ENCODE assay signal across 12 cellular contexts in the genomic region with DNA sequence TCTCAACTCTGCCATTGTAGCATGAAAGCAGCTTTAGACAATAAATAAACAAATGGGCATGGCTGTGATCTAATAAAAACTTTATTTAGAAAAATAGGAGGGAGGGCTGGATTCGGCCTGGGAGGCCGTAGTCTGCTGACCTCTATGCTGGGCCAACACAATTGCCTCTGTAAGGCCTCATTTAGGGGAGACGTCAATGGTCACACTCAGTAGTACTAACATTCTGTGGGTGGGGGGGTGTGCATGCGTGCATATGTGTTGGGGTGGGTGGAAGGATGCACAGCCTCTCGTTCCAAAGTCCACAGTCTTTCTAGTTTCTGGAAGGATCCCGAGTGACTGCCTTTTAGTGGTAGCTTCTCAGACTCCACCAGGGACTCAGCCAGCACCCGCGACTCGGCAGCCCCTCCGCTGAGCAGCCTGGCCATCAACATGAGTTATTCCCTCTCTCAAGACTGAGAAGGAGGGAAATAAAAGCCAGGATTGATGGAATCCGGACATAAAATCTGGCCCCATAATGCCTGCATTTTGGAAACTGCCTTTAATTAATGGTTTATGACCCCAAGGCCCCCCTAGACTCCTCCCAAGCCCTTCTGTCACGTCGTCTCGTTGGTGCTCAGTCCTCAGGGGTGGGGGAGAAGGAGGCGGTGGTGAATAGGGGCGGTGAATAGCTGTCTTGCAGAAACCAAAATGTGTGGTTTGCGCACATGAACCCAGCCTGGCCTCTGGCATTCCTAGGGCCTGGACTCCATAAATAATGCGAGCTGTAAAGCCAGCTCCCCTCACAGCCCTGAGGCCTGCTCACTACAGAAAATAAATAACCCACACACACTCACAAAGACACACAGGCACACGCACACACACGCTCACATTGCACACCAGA.
A peak's percentile ranks its signal among the peaks of the same experiment; 100 is the strongest.
DNase-seq lines count a peak whose midpoint lies in the region; ATAC-seq and TF ChIP-seq lines count a peak whose summit lies in the region.
"Had no signal": no experiment of that assay in that cellular context is flagged by ENCODE, and none has a peak within 500 bp of the region (broad histone marks: within the 10 kb centered on the region; RNA-seq: fewer than 3 reads in every experiment).

No MANE protein-coding gene starts in this region.

- 25 to 32% (median 29%) methylated on average over 20 of the region's 20 CpGs for WGBS in ovary, 3 donors

- H3K4me1 ChIP-seq in ovary (ENCODE audit: insufficient read depth) = peaks cover 10% of the 10 kb centered on the region
- no peaks in the 10 kb centered on the region for H3K4me1 ChIP-seq in effector memory CD4-positive, alpha-beta T cell (ENCODE audit: control insufficient read depth, insufficient read depth, low read length, poor library complexity, severe bottlenecking)

- TF ChIP-seq CTCF in natural killer cell (IDR thresholded peaks at IDR 0.05) (no peak), ovary (IDR thresholded peaks at IDR 0.05) (no peak), GM10266 (IDR thresholded peaks at IDR 0.05; ENCODE audit: control insufficient read depth, insufficient read depth, low read depth, missing control alignments) (no peak)

- no peaks in the 10 kb centered on the region for H3K9me3 Mint-ChIP-seq in natural killer cell treated with Interleukin-12 subunit alpha and Interleukin-12 subunit beta and Interleukin-15 and Interleukin-18, amount 100 ng/mL, for 72 hours
- no peaks in the 10 kb centered on the region for H3K9me3 Mint-ChIP-seq in natural killer cell
- H3K9me3 Mint-ChIP-seq: activated T-helper 1 cell treated with anti-CD3 and anti-CD28 coated beads, Interleukin-12 subunit alpha, Interleukin-12 subunit beta, Interleukin-2, Interleukin-4 antibody, amounts not matched to agents 30 ng/mL and 10 ng/mL and 1 ng/mL, durations not matched to agents 14 hours and 24 hours and 36 hours had no signal

- peak; percentile 31 for DNase-seq in natural killer cell treated with Interleukin-12 subunit alpha and Interleukin-12 subunit beta and Interleukin-15 and Interleukin-18, amount 100 ng/mL, for 72 hours (ENCODE audit: low spot score)
- DNase-seq in natural killer cell (no peak), foreskin melanocyte (peak; percentile 72), ovary (peak in 4 of 5 donors; percentile 30 to 74 (median 45)), GM19238 (ENCODE audit: insufficient read length, low spot score) (no peak), AG20443 (ENCODE audit: low spot score) (no peak), GM10266 (ENCODE audit: extremely low spot score) (no peak)
- DNase-seq in effector memory CD4-positive, alpha-beta T cell = no peak
- DNase-seq: DMS153 had no signal

- H3K27me3 Mint-ChIP-seq in natural killer cell treated with Interleukin-12 subunit alpha and Interleukin-12 subunit beta and Interleukin-15 and Interleukin-18, amount 100 ng/mL, for 72 hours = peaks cover 0 to 13% of the 10 kb centered on the region in 2 donors
- H3K27me3 Mint-ChIP-seq in natural killer cell (ENCODE audit: low read depth in 2 of 2) = peaks cover 0 to 22% of the 10 kb centered on the region in 2 donors

- TF ChIP-seq POLR2A in ovary (IDR thresholded peaks at IDR 0.05) = no peak

- H3K27me3 ChIP-seq in ovary = no peaks in the 10 kb centered on the region
- no peaks in the 10 kb centered on the region for H3K27me3 ChIP-seq in effector memory CD4-positive, alpha-beta T cell (replicated peaks; ENCODE audit: control insufficient read depth, insufficient read depth, low read length, poor library complexity, severe bottlenecking)

- no peak overlapping the region for H3K27ac Mint-ChIP-seq in natural killer cell treated with Interleukin-12 subunit alpha and Interleukin-12 subunit beta and Interleukin-15 and Interleukin-18, amount 100 ng/mL, for 72 hours
- peak overlapping the region in 1 of 2 donors; percentile 60 for H3K27ac Mint-ChIP-seq in natural killer cell
- H3K27ac Mint-ChIP-seq: activated T-helper 1 cell treated with anti-CD3 and anti-CD28 coated beads, Interleukin-12 subunit alpha, Interleukin-12 subunit beta, Interleukin-2, Interleukin-4 antibody, amounts not matched to agents 30 ng/mL and 10 ng/mL and 1 ng/mL, durations not matched to agents 14 hours and 24 hours and 36 hours had no signal

- no peak overlapping the region for H3K4me3 ChIP-seq in ovary
- H3K4me3 ChIP-seq in effector memory CD4-positive, alpha-beta T cell (ENCODE audit: insufficient read depth, low read depth, low read length, poor library complexity, severe bottlenecking) = no peak overlapping the region
- H3K4me3 ChIP-seq: thoracic aorta had no signal

- peak overlapping the region in 1 of 2 donors; percentile 2 for H3K27ac ChIP-seq in ovary
- no peak overlapping the region for H3K27ac ChIP-seq in effector memory CD4-positive, alpha-beta T cell (ENCODE audit: insufficient read depth, low read length, poor library complexity, severe bottlenecking)
- H3K27ac ChIP-seq: thoracic aorta had no signal

- H3K36me3 ChIP-seq in ovary = no peaks in the 10 kb centered on the region
- no peaks in the 10 kb centered on the region for H3K36me3 ChIP-seq in effector memory CD4-positive, alpha-beta T cell (ENCODE audit: control insufficient read depth, insufficient read depth, low read length)
- H3K36me3 ChIP-seq: thoracic aorta had no signal

- peaks cover 2 to 15% of the 10 kb centered on the region in 2 donors for H3K4me1 Mint-ChIP-seq in natural killer cell treated with Interleukin-12 subunit alpha and Interleukin-12 subunit beta and Interleukin-15 and Interleukin-18, amount 100 ng/mL, for 72 hours (ENCODE audit: low read depth in 2 of 2)
- H3K4me1 Mint-ChIP-seq in natural killer cell = peaks cover 12 to 29% of the 10 kb centered on the region in 2 donors

- H3K36me3 Mint-ChIP-seq in natural killer cell treated with Interleukin-12 subunit alpha and Interleukin-12 subunit beta and Interleukin-15 and Interleukin-18, amount 100 ng/mL, for 72 hours = no peaks in the 10 kb centered on the region
- no peaks in the 10 kb centered on the region for H3K36me3 Mint-ChIP-seq in natural killer cell

- no peak overlapping the region for H3K4me3 Mint-ChIP-seq in natural killer cell treated with Interleukin-12 subunit alpha and Interleukin-12 subunit beta and Interleukin-15 and Interleukin-18, amount 100 ng/mL, for 72 hours
- H3K4me3 Mint-ChIP-seq in natural killer cell = no peak overlapping the region
- H3K4me3 Mint-ChIP-seq: activated T-helper 1 cell treated with anti-CD3 and anti-CD28 coated beads, Interleukin-12 subunit alpha, Interleukin-12 subunit beta, Interleukin-2, Interleukin-4 antibody, amounts not matched to agents 30 ng/mL and 10 ng/mL and 1 ng/mL, durations not matched to agents 14 hours and 24 hours and 36 hours had no signal

- no peak for ATAC-seq in natural killer cell treated with Interleukin-12 subunit alpha and Interleukin-12 subunit beta and Interleukin-15 and Interleukin-18, amount 100 ng/mL, for 72 hours
- ATAC-seq in natural killer cell = no peak
- ATAC-seq: HCT116 had no signal

- intact Hi-C loops in natural killer cell (cut with micrococcal nuclease) (no loop called here), ovary (cut with DNase I) (no loop called here)

- TF ChIP-seq EP300 in ovary (IDR thresholded peaks at IDR 0.05) = no peak

- no peaks in the 10 kb centered on the region for H3K9me3 ChIP-seq in ovary
- H3K9me3 ChIP-seq in effector memory CD4-positive, alpha-beta T cell (ENCODE audit: control insufficient read depth, low read length) = no peaks in the 10 kb centered on the region
- H3K9me3 ChIP-seq: thoracic aorta had no signal

Comparison
In these comparisons a context has a peak if more than half of its experiments do, and no peak if none do; other contexts are left out.
1. DNase-seq: peak in natural killer cell treated with Interleukin-12 subunit alpha and Interleukin-12 subunit beta and Interleukin-15 and Interleukin-18, amount 100 ng/mL, for 72 hours (single experiment), foreskin melanocyte (single experiment) and ovary (4 of 5); none in natural killer cell (single experiment), GM19238 (single experiment), AG20443 (single experiment), effector memory CD4-positive, alpha-beta T cell (0 of 3) and GM10266 (single experiment).